22 cellular contexts compared by ENCODE assay signal in genomic region chr6:45685076-45685475, GRCh38.
"Had no signal": no experiment of that assay in that cellular context is flagged by ENCODE, and none has a peak within 500 bp of the region (broad histone marks: within the 10 kb centered on the region; RNA-seq: fewer than 3 reads in every experiment).

No MANE protein-coding gene starts in this region.

- H3K4me3 ChIP-seq: gastroesophageal sphincter, heart right ventricle, lung, ovary, psoas muscle, sigmoid colon, testis, tibial artery had no signal

- ATAC-seq: gastroesophageal sphincter; heart right ventricle; left lobe of liver; natural killer cell; psoas muscle; right cardiac atrium; stimulated activated effector memory CD8-positive, alpha-beta T cell treated with anti-CD3 and anti-CD28 coated beads, Interleukin-12 subunit alpha, Interleukin-12 subunit beta, amount 100 ng/mL, for 72 hours had no signal

- DNase-seq: cortex of kidney; foreskin keratinocyte; glutamatergic neuron; heart right ventricle; hippocampal formation; natural killer cell; occipital lobe; ovary; posterior cingulate gyrus; psoas muscle; right cardiac atrium; sigmoid colon; stimulated activated CD4-positive, alpha-beta T cell treated with anti-CD3 and anti-CD28 coated beads, Interleukin-2, amount 100 ng/mL, for 24 hours; stimulated activated CD4-positive, alpha-beta T cell treated with anti-CD3 and anti-CD28 coated beads, Interleukin-4, amount 100 ng/mL, for 24 hours; stimulated activated naive CD4-positive, alpha-beta T cell treated with Interleukin-2 at 50 U/mL for 16 hours; substantia nigra; testis; tibial artery had no signal
